Comparison of ENCODE assay signal across 8 cellular contexts in genomic region chr17:42405963-42406495, GRCh38. TPM values are rescaled to one million over a fixed set of nuclear protein-coding genes. Genes with fewer than 3 reads are reported as not detected.
A peak's percentile ranks its signal among the peaks of the same experiment; 100 is the strongest.
DNase-seq lines count a peak whose midpoint lies in the region; ATAC-seq and TF ChIP-seq lines count a peak whose summit lies in the region.

No MANE protein-coding gene starts in this region.

- H3K27ac Mint-ChIP-seq in CD14-positive monocyte, result no peak overlapping the region

- peaks cover 16% of the 10 kb centered on the region for H3K4me1 Mint-ChIP-seq in CD14-positive monocyte

- intact Hi-C loops in CD14-positive monocyte (cut with micrococcal nuclease), result loop anchor here (1.0 to 2.0 kb wide), 2 partner anchors 83 kb away; no protein-coding TSS in a partner anchor

- no peak overlapping the region for H3K4me3 ChIP-seq in fibroblast of the aortic adventitia (ENCODE audit: low read depth, low read length)

- H3K4me3 Mint-ChIP-seq in CD14-positive monocyte, result no peak overlapping the region

- peaks cover 13 to 16% (median 16%) of the 10 kb centered on the region in 3 donors for H3K27me3 Mint-ChIP-seq in CD14-positive monocyte (ENCODE audit: low read depth in 3 of 3)

- TF ChIP-seq CTCF in CD14-positive monocyte (IDR thresholded peaks at IDR 0.05) (peak; percentile 84), fibroblast of the aortic adventitia (IDR thresholded peaks at IDR 0.05; ENCODE audit: insufficient read depth, low read length) (peak; percentile 83), omental fat pad (IDR thresholded peaks at IDR 0.05) (no peak)

- peak; percentile 38 for ATAC-seq in omental fat pad (ENCODE audit: low FRiP score)

- no peaks in the 10 kb centered on the region for H3K36me3 Mint-ChIP-seq in CD14-positive monocyte

- DNase-seq in CD14-positive monocyte (ENCODE audit: low spot score) (peak; percentile 79), HT-29 (ENCODE audit: low spot score) (peak; percentile 81), RPMI7951 (ENCODE audit: low read depth) (peak; percentile 48), fibroblast of the aortic adventitia (ENCODE audit: low read depth) (peak; percentile 85), omental fat pad (ENCODE audit: low spot score) (peak; percentile 87), superior temporal gyrus (ENCODE audit: extremely low spot score) (peak; percentile 85), KG1 (lab: John Stamatoyannopoulos, UW) (no peak)
- DNase-seq in activated T-helper 1 cell treated with anti-CD3 and anti-CD28 coated beads, Interleukin-2, amount 50 U/mL, for 16 hours (ENCODE audit: low read depth in 1 of 2, low spot score in 1 of 2), result peak; percentile 74 to 75

- peaks cover 0 to 2% (median 0%) of the 10 kb centered on the region in 7 donors for H3K9me3 Mint-ChIP-seq in CD14-positive monocyte

RNA-seq across cellular contexts. Expression of gene CAVIN1, which starts 17.0 kb away (rescaled TPM):
- not detected for polyA plus RNA-seq in CD14-positive monocyte
- total RNA-seq in HT-29 (2014; rRNA removed; shearing (Covaris generic)), result 48.7 and 56.6 TPM in 2 replicates
- total RNA-seq in RPMI7951 (2014; rRNA removed; shearing (Covaris generic)), result 135 and 217 TPM in 2 replicates
- 639 and 721 TPM in 2 replicates for total RNA-seq in fibroblast of the aortic adventitia (ENCODE audit: low replicate concordance)
- total RNA-seq in omental fat pad, result 100 to 1,000 TPM; 479 to 598 (median 526) TPM

RNA-seq across cellular contexts. Expression of gene STAT3, which starts 17.8 kb away (rescaled TPM):
- 100 to 1,000 TPM; 110 to 155 TPM for polyA plus RNA-seq in CD14-positive monocyte
- total RNA-seq in HT-29 (2014; rRNA removed; shearing (Covaris generic)), result 30.9 and 38.0 TPM in 2 replicates
- total RNA-seq in RPMI7951 (2014; rRNA removed; shearing (Covaris generic)), result 40.6 and 44.6 TPM in 2 replicates
- total RNA-seq in fibroblast of the aortic adventitia (ENCODE audit: low replicate concordance) (103 and 137 TPM in 2 replicates), omental fat pad (100 to 1,000 TPM; 214 to 433 (median 280) TPM)

RNA-seq across cellular contexts. Expression of gene ATP6V0A1, which starts 52.6 kb away (rescaled TPM):
- 10 to 100 TPM; 36.1 to 55.1 TPM for polyA plus RNA-seq in CD14-positive monocyte
- 35.0 and 38.4 TPM in 2 replicates for total RNA-seq in HT-29 (2014; rRNA removed; shearing (Covaris generic))
- total RNA-seq in RPMI7951 (2014; rRNA removed; shearing (Covaris generic)), result 10.4 and 13.9 TPM in 2 replicates
- total RNA-seq in fibroblast of the aortic adventitia (ENCODE audit: low replicate concordance), result 40.0 and 60.6 TPM in 2 replicates
- 100 to 1,000 TPM in 1 of 4 donors, 10 to 100 TPM in 3; 76.7 to 106 (median 89.2) TPM for total RNA-seq in omental fat pad

Comparison
In these comparisons a context has a peak if more than half of its experiments do, and no peak if none do; other contexts are left out.
1. CTCF ChIP-seq: peak in CD14-positive monocyte (single experiment) and fibroblast of the aortic adventitia (single experiment); none in omental fat pad (0 of 3).